1 cellular context compared by ENCODE assay signal in the genomic region with DNA sequence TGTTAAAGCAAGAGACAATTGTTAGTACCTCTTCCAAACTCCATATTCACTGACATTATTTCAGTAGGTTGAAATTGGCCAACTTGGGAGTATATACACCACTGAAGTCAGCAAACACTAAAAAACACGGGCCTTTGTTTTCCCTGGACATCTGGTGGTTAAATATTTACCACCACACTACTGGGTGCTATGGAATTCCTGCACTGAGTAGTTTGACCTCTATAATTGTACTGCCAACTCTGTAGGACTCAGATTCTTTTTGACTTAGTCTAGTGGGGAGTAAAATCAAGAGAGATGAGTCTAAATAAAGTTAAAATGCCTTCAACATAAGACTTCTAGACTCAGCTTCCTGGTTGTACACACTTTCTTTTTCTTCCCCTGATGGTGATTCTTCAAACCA.
TF ChIP-seq lines count a peak whose summit lies in the region.

No MANE protein-coding gene starts in this region.

TF ChIP-seq in HepG2, 621 proteins besides CTCF, POLR2A, EP300 and RAD21 (continued from another document and continues in another):
- TF ChIP-seq SSRP1 (CRISPR knock-in tag; IDR thresholded peaks at IDR 0.05): no peak
- TF ChIP-seq SRSF9 (IDR thresholded peaks at IDR 0.05; ENCODE audit: borderline replicate concordance, insufficient read depth, low read depth, low read length, poor library complexity, severe bottlenecking): no peak
- no peak for TF ChIP-seq CBFB (CRISPR knock-in tag; IDR thresholded peaks at IDR 0.05)
- no peak for TF ChIP-seq REXO4 (CRISPR knock-in tag; IDR thresholded peaks at IDR 0.05; ENCODE audit: borderline replicate concordance)
- TF ChIP-seq XRCC5 (optimal IDR thresholded peaks at IDR 0.05; ENCODE audit: low read length): no peak
- 0 out of 2 replicates have a peak, but pooled peaks have one; percentile 20 for TF ChIP-seq ZNF644 (CRISPR knock-in tag; IDR thresholded peaks at IDR 0.05; ENCODE audit: low read depth)
- no peak for TF ChIP-seq ZSCAN9 (CRISPR knock-in tag; IDR thresholded peaks at IDR 0.05; ENCODE audit: borderline replicate concordance)
- no peak for TF ChIP-seq CHD2 (IDR thresholded peaks at IDR 0.05; ENCODE audit: low read depth, low read length)
- no peak for TF ChIP-seq ZNF841 (CRISPR knock-in tag; IDR thresholded peaks at IDR 0.05; ENCODE audit: borderline replicate concordance)
- no peak for TF ChIP-seq PRPF4 (IDR thresholded peaks at IDR 0.05; ENCODE audit: low read depth, low read length, poor library complexity, severe bottlenecking)
- TF ChIP-seq SYNCRIP (IDR thresholded peaks at IDR 0.05; ENCODE audit: insufficient read depth, low read depth, low read length): no peak
- no peak for TF ChIP-seq SP1 (IDR thresholded peaks at IDR 0.05)
- no peak for TF ChIP-seq SP1 (CRISPR knock-in tag; IDR thresholded peaks at IDR 0.05)
- no peak for TF ChIP-seq FLYWCH1 (CRISPR knock-in tag; IDR thresholded peaks at IDR 0.05)
- TF ChIP-seq ZNF562 (CRISPR knock-in tag; IDR thresholded peaks at IDR 0.05; ENCODE audit: borderline replicate concordance): no peak
- TF ChIP-seq, protein P1, sequence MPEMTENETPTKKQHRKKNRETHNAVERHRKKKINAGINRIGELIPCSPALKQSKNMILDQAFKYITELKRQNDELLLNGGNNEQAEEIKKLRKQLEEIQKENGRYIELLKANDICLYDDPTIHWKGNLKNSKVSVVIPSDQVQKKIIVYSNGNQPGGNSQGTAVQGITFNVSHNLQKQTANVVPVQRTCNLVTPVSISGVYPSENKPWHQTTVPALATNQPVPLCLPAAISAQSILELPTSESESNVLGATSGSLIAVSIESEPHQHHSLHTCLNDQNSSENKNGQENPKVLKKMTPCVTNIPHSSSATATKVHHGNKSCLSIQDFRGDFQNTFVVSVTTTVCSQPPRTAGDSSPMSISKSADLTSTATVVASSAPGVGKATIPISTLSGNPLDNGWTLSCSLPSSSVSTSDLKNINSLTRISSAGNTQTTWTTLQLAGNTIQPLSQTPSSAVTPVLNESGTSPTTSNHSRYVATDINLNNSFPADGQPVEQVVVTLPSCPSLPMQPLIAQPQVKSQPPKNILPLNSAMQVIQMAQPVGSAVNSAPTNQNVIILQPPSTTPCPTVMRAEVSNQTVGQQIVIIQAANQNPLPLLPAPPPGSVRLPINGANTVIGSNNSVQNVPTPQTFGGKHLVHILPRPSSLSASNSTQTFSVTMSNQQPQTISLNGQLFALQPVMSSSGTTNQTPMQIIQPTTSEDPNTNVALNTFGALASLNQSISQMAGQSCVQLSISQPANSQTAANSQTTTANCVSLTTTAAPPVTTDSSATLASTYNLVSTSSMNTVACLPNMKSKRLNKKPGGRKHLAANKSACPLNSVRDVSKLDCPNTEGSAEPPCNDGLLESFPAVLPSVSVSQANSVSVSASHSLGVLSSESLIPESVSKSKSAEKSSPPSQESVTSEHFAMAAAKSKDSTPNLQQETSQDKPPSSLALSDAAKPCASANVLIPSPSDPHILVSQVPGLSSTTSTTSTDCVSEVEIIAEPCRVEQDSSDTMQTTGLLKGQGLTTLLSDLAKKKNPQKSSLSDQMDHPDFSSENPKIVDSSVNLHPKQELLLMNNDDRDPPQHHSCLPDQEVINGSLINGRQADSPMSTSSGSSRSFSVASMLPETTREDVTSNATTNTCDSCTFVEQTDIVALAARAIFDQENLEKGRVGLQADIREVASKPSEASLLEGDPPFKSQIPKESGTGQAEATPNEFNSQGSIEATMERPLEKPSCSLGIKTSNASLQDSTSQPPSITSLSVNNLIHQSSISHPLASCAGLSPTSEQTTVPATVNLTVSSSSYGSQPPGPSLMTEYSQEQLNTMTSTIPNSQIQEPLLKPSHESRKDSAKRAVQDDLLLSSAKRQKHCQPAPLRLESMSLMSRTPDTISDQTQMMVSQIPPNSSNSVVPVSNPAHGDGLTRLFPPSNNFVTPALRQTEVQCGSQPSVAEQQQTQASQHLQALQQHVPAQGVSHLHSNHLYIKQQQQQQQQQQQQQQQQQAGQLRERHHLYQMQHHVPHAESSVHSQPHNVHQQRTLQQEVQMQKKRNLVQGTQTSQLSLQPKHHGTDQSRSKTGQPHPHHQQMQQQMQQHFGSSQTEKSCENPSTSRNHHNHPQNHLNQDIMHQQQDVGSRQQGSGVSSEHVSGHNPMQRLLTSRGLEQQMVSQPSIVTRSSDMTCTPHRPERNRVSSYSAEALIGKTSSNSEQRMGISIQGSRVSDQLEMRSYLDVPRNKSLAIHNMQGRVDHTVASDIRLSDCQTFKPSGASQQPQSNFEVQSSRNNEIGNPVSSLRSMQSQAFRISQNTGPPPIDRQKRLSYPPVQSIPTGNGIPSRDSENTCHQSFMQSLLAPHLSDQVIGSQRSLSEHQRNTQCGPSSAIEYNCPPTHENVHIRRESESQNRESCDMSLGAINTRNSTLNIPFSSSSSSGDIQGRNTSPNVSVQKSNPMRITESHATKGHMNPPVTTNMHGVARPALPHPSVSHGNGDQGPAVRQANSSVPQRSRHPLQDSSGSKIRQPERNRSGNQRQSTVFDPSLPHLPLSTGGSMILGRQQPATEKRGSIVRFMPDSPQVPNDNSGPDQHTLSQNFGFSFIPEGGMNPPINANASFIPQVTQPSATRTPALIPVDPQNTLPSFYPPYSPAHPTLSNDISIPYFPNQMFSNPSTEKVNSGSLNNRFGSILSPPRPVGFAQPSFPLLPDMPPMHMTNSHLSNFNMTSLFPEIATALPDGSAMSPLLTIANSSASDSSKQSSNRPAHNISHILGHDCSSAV (CRISPR knock-in tag; IDR thresholded peaks at IDR 0.05; ENCODE audit: borderline replicate concordance): no peak
- TF ChIP-seq, protein P2, sequence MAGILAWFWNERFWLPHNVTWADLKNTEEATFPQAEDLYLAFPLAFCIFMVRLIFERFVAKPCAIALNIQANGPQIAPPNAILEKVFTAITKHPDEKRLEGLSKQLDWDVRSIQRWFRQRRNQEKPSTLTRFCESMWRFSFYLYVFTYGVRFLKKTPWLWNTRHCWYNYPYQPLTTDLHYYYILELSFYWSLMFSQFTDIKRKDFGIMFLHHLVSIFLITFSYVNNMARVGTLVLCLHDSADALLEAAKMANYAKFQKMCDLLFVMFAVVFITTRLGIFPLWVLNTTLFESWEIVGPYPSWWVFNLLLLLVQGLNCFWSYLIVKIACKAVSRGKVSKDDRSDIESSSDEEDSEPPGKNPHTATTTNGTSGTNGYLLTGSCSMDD (CRISPR knock-in tag; IDR thresholded peaks at IDR 0.05): no peak
- TF ChIP-seq JUN (CRISPR knock-in tag; IDR thresholded peaks at IDR 0.05): no peak
- no peak for TF ChIP-seq PHF5A (CRISPR knock-in tag; IDR thresholded peaks at IDR 0.05; ENCODE audit: low read depth, unreplicated experiment)
- no peak for TF ChIP-seq SCMH1 (CRISPR knock-in tag; IDR thresholded peaks at IDR 0.05; ENCODE audit: borderline replicate concordance)
- no peak for TF ChIP-seq TSC22D2 (CRISPR knock-in tag; IDR thresholded peaks at IDR 0.05; ENCODE audit: borderline replicate concordance)
- no peak for TF ChIP-seq ZNF552 (CRISPR knock-in tag; IDR thresholded peaks at IDR 0.05; ENCODE audit: borderline replicate concordance)
- TF ChIP-seq PITX1 (CRISPR knock-in tag; IDR thresholded peaks at IDR 0.05): peak; percentile 83
- TF ChIP-seq, protein P3, sequence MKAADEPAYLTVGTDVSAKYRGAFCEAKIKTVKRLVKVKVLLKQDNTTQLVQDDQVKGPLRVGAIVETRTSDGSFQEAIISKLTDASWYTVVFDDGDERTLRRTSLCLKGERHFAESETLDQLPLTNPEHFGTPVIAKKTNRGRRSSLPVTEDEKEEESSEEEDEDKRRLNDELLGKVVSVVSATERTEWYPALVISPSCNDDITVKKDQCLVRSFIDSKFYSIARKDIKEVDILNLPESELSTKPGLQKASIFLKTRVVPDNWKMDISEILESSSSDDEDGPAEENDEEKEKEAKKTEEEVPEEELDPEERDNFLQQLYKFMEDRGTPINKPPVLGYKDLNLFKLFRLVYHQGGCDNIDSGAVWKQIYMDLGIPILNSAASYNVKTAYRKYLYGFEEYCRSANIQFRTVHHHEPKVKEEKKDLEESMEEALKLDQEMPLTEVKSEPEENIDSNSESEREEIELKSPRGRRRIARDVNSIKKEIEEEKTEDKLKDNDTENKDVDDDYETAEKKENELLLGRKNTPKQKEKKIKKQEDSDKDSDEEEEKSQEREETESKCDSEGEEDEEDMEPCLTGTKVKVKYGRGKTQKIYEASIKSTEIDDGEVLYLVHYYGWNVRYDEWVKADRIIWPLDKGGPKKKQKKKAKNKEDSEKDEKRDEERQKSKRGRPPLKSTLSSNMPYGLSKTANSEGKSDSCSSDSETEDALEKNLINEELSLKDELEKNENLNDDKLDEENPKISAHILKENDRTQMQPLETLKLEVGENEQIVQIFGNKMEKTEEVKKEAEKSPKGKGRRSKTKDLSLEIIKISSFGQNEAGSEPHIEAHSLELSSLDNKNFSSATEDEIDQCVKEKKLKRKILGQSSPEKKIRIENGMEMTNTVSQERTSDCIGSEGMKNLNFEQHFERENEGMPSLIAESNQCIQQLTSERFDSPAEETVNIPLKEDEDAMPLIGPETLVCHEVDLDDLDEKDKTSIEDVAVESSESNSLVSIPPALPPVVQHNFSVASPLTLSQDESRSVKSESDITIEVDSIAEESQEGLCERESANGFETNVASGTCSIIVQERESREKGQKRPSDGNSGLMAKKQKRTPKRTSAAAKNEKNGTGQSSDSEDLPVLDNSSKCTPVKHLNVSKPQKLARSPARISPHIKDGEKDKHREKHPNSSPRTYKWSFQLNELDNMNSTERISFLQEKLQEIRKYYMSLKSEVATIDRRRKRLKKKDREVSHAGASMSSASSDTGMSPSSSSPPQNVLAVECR (CRISPR knock-in tag; IDR thresholded peaks at IDR 0.05; ENCODE audit: borderline replicate concordance): no peak
- TF ChIP-seq NFE2L1 (CRISPR knock-in tag; IDR thresholded peaks at IDR 0.05; ENCODE audit: borderline replicate concordance): no peak
- TF ChIP-seq ZBTB21 (CRISPR knock-in tag; IDR thresholded peaks at IDR 0.05): no peak
- TF ChIP-seq HMG20B (CRISPR knock-in tag; conservative IDR thresholded peaks at IDR 0.05): peak; percentile 93
- TF ChIP-seq, protein P4, sequence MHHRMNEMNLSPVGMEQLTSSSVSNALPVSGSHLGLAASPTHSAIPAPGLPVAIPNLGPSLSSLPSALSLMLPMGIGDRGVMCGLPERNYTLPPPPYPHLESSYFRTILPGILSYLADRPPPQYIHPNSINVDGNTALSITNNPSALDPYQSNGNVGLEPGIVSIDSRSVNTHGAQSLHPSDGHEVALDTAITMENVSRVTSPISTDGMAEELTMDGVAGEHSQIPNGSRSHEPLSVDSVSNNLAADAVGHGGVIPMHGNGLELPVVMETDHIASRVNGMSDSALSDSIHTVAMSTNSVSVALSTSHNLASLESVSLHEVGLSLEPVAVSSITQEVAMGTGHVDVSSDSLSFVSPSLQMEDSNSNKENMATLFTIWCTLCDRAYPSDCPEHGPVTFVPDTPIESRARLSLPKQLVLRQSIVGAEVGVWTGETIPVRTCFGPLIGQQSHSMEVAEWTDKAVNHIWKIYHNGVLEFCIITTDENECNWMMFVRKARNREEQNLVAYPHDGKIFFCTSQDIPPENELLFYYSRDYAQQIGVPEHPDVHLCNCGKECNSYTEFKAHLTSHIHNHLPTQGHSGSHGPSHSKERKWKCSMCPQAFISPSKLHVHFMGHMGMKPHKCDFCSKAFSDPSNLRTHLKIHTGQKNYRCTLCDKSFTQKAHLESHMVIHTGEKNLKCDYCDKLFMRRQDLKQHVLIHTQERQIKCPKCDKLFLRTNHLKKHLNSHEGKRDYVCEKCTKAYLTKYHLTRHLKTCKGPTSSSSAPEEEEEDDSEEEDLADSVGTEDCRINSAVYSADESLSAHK (CRISPR knock-in tag; IDR thresholded peaks at IDR 0.05; ENCODE audit: borderline replicate concordance): no peak
- TF ChIP-seq HNRNPH1 (optimal IDR thresholded peaks at IDR 0.05; ENCODE audit: low read depth, low read length): no peak
- no peak for TF ChIP-seq NFKB2 (CRISPR knock-in tag; IDR thresholded peaks at IDR 0.05; ENCODE audit: borderline replicate concordance)
- TF ChIP-seq, protein P5, sequence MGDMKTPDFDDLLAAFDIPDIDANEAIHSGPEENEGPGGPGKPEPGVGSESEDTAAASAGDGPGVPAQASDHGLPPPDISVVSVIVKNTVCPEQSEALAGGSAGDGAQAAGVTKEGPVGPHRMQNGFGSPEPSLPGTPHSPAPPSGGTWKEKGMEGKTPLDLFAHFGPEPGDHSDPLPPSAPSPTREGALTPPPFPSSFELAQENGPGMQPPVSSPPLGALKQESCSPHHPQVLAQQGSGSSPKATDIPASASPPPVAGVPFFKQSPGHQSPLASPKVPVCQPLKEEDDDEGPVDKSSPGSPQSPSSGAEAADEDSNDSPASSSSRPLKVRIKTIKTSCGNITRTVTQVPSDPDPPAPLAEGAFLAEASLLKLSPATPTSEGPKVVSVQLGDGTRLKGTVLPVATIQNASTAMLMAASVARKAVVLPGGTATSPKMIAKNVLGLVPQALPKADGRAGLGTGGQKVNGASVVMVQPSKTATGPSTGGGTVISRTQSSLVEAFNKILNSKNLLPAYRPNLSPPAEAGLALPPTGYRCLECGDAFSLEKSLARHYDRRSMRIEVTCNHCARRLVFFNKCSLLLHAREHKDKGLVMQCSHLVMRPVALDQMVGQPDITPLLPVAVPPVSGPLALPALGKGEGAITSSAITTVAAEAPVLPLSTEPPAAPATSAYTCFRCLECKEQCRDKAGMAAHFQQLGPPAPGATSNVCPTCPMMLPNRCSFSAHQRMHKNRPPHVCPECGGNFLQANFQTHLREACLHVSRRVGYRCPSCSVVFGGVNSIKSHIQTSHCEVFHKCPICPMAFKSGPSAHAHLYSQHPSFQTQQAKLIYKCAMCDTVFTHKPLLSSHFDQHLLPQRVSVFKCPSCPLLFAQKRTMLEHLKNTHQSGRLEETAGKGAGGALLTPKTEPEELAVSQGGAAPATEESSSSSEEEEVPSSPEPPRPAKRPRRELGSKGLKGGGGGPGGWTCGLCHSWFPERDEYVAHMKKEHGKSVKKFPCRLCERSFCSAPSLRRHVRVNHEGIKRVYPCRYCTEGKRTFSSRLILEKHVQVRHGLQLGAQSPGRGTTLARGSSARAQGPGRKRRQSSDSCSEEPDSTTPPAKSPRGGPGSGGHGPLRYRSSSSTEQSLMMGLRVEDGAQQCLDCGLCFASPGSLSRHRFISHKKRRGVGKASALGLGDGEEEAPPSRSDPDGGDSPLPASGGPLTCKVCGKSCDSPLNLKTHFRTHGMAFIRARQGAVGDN (CRISPR knock-in tag; IDR thresholded peaks at IDR 0.05): no peak
- TF ChIP-seq, protein P6, sequence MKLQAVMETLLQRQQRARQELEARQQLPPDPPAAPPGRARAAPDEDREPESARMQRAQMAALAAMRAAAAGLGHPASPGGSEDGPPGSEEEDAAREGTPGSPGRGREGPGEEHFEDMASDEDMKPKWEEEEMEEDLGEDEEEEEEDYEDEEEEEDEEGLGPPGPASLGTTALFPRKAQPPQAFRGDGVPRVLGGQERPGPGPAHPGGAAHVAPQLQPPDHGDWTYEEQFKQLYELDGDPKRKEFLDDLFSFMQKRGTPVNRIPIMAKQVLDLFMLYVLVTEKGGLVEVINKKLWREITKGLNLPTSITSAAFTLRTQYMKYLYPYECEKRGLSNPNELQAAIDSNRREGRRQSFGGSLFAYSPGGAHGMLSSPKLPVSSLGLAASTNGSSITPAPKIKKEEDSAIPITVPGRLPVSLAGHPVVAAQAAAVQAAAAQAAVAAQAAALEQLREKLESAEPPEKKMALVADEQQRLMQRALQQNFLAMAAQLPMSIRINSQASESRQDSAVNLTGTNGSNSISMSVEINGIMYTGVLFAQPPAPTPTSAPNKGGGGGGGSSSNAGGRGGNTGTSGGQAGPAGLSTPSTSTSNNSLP (IDR thresholded peaks at IDR 0.05; ENCODE audit: low read depth, low read length): peak; percentile 34
- TF ChIP-seq ZNF354B (CRISPR knock-in tag; IDR thresholded peaks at IDR 0.05): no peak
- no peak for TF ChIP-seq ZNF550 (CRISPR knock-in tag; IDR thresholded peaks at IDR 0.05; ENCODE audit: borderline replicate concordance)
- TF ChIP-seq NAIF1 (CRISPR knock-in tag; IDR thresholded peaks at IDR 0.05; ENCODE audit: borderline replicate concordance): no peak
- TF ChIP-seq ZNF329 (CRISPR knock-in tag; IDR thresholded peaks at IDR 0.05; ENCODE audit: low read depth): no peak
- 0 out of 2 replicates have a peak, but pooled peaks have one; percentile 58 for TF ChIP-seq HDAC1 (CRISPR knock-in tag; IDR thresholded peaks at IDR 0.05)
- TF ChIP-seq MIER2 (CRISPR knock-in tag; IDR thresholded peaks at IDR 0.05): peak; percentile 47; the same call in 1 of the 2 replicates
